In the genomic region with DNA sequence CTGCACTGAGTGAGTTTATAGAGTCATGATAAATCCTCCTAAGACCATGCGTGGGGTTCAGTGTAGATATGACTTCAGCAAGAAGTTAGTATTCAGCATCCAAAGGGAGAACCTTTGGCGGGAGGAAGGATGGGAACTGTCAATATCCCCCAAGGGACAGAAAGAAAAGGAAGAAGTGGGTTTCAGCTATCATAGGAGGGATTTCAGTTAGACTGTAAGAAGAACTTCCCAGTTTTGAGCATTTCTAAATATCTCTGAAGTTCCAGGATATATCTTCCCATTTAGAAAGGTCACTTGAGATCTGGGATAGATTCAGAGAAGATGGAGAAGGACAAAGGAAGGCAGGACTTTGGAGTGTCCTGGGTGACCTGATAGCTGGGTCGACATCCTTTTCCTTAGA, we compare ENCODE assay signal across 28 cellular contexts. TPM values are rescaled to one million over a fixed set of nuclear protein-coding genes. Genes with fewer than 3 reads are reported as not detected.
DNase-seq lines count a peak whose midpoint lies in the region; ATAC-seq and TF ChIP-seq lines count a peak whose summit lies in the region.
"Had no signal": no experiment of that assay in that cellular context is flagged by ENCODE, and none has a peak within 500 bp of the region (broad histone marks: within the 10 kb centered on the region; RNA-seq: fewer than 3 reads in every experiment).

No MANE protein-coding gene starts in this region.

- peak overlapping the region; percentile 52 to 82 (median 66) for H3K4me3 ChIP-seq in BLaER1 treated with 17β-estradiol and CSF1 and Interleukin-3, amounts not matched to agents 10 nM and 100 nM
- peak overlapping the region; percentile 59 to 73 for H3K4me3 ChIP-seq in ascending aorta
- H3K4me3 ChIP-seq in mononuclear cell (ENCODE audit: low read length), result peak overlapping the region; percentile 40
- H3K4me3 ChIP-seq in suprapubic skin, result peak overlapping the region; percentile 33
- H3K4me3 ChIP-seq: K562, smooth muscle cell had no signal

- intact Hi-C loops in ascending aorta (cut with DNase I), result loop anchor here (2.0 to 5.0 kb wide), 6 partner anchors 33 to 244 kb away; no protein-coding TSS in a partner anchor

- ATAC-seq in T-helper 17 cell, result no peak
- no peak for ATAC-seq in HG03460 (IDR thresholded peaks at IDR 0.05; ENCODE audit: unreplicated experiment)
- ATAC-seq: K562, left lobe of liver, SK-N-SH treated with all-trans-retinoic acid at 6 μM for 48 hours had no signal

- H3K4me3 Mint-ChIP-seq in T-helper 17 cell, result no peak overlapping the region
- H3K4me3 Mint-ChIP-seq: activated naive CD8-positive, alpha-beta T cell treated with anti-CD3 and anti-CD28 coated beads, Interleukin-2, amount 10 ng/mL, durations not matched to agents 7 days and 5 days; CD4-positive, alpha-beta memory T cell; WTC11 had no signal

- H3K4me2 ChIP-seq in BLaER1 treated with 17β-estradiol and CSF1 and Interleukin-3, amounts not matched to agents 10 nM and 100 nM, result peak overlapping the region; percentile 91 to 98 (median 94)
- H3K4me2 ChIP-seq: smooth muscle cell had no signal

- H3K27ac Mint-ChIP-seq in T-helper 17 cell, result no peak overlapping the region
- H3K27ac Mint-ChIP-seq: activated naive CD8-positive, alpha-beta T cell treated with anti-CD3 and anti-CD28 coated beads, Interleukin-2, amount 10 ng/mL, durations not matched to agents 7 days and 5 days; WTC11 had no signal

- H3K27ac ChIP-seq in BLaER1 treated with 17β-estradiol and CSF1 and Interleukin-3, amounts not matched to agents 10 nM and 100 nM, result peak overlapping the region in 10 of 11 experiments; percentile 65 to 95 (median 86); a peak in 19 of 22 replicates
- H3K27ac ChIP-seq in ascending aorta, result peak overlapping the region; percentile 94 to 97
- no peak overlapping the region for H3K27ac ChIP-seq in suprapubic skin

- H3K4me1 ChIP-seq in BLaER1 treated with 17β-estradiol and CSF1 and Interleukin-3, amounts not matched to agents 10 nM and 100 nM, result peaks cover 55 to 93% (median 84%) of the 10 kb centered on the region in 10 experiments
- H3K4me1 ChIP-seq in ascending aorta (peaks cover 6 to 18% of the 10 kb centered on the region in 2 donors), mononuclear cell (ENCODE audit: insufficient read depth, low read length) (peaks cover 33% of the 10 kb centered on the region), suprapubic skin (peaks cover 8% of the 10 kb centered on the region)
- H3K4me1 ChIP-seq: colonic mucosa had no signal

- H3K27me3 ChIP-seq in BLaER1 treated with 17β-estradiol and CSF1 and Interleukin-3, amounts not matched to agents 10 nM and 100 nM, result no peaks in the 10 kb centered on the region
- H3K27me3 ChIP-seq in ascending aorta, result no peaks in the 10 kb centered on the region
- H3K27me3 ChIP-seq in mononuclear cell (ENCODE audit: insufficient read depth, low read length), result no peaks in the 10 kb centered on the region
- H3K27me3 ChIP-seq in suprapubic skin, result peaks cover 4% of the 10 kb centered on the region
- H3K27me3 ChIP-seq: colonic mucosa had no signal

- WGBS in suprapubic skin, result 83% methylated on average over 3 of the region's 3 CpGs

- peaks cover 0 to 30% (median 20%) of the 10 kb centered on the region in 11 experiments; a peak in 16 of 22 replicates for H3K36me3 ChIP-seq in BLaER1 treated with 17β-estradiol and CSF1 and Interleukin-3, amounts not matched to agents 10 nM and 100 nM
- H3K36me3 ChIP-seq in ascending aorta (peaks cover 19 to 23% of the 10 kb centered on the region in 2 donors), suprapubic skin (no peaks in the 10 kb centered on the region)
- H3K36me3 ChIP-seq: colonic mucosa, upper lobe of right lung had no signal

- peak overlapping the region; percentile 77 to 88 (median 84); a peak in 21 of 22 replicates for H3K9ac ChIP-seq in BLaER1 treated with 17β-estradiol and CSF1 and Interleukin-3, amounts not matched to agents 10 nM and 100 nM

- H3K27me3 Mint-ChIP-seq in T-helper 17 cell, result peaks cover 50% of the 10 kb centered on the region

- no peak for TF ChIP-seq CTCF in ascending aorta (IDR thresholded peaks at IDR 0.05)
- no peak for TF ChIP-seq CTCF in suprapubic skin (IDR thresholded peaks at IDR 0.05)

- no peak for TF ChIP-seq POLR2A in suprapubic skin (IDR thresholded peaks at IDR 0.05)

- no peaks in the 10 kb centered on the region for H3K9me3 ChIP-seq in BLaER1 treated with 17β-estradiol and CSF1 and Interleukin-3, amounts not matched to agents 10 nM and 100 nM (replicated peaks in 1 of 11)
- no peaks in the 10 kb centered on the region for H3K9me3 ChIP-seq in ascending aorta
- no peaks in the 10 kb centered on the region for H3K9me3 ChIP-seq in mononuclear cell (ENCODE audit: low read depth, low read length)
- no peaks in the 10 kb centered on the region for H3K9me3 ChIP-seq in suprapubic skin
- no peaks in the 10 kb centered on the region for H3K9me3 ChIP-seq in T-helper 17 cell (ENCODE audit: control insufficient read depth, low read length, poor library complexity, severe bottlenecking)
- H3K9me3 ChIP-seq: colonic mucosa, upper lobe of right lung had no signal

- peaks cover 0 to 41% (median 0%) of the 10 kb centered on the region in 11 experiments; a peak in 7 of 22 replicates for H4K20me1 ChIP-seq in BLaER1 treated with 17β-estradiol and CSF1 and Interleukin-3, amounts not matched to agents 10 nM and 100 nM

- no peaks in the 10 kb centered on the region for H3K36me3 Mint-ChIP-seq in T-helper 17 cell (ENCODE audit: low read depth)
- H3K36me3 Mint-ChIP-seq: activated naive CD8-positive, alpha-beta T cell treated with anti-CD3 and anti-CD28 coated beads, Interleukin-2, amount 10 ng/mL, durations not matched to agents 7 days and 5 days; CD4-positive, alpha-beta memory T cell; WTC11 had no signal

- H3K4me1 Mint-ChIP-seq in T-helper 17 cell, result peaks cover 13% of the 10 kb centered on the region

- DNase-seq in ascending aorta (ENCODE audit: low spot score in 2 of 2) (no peak), suprapubic skin (ENCODE audit: low spot score in 2 of 2) (no peak), superior temporal gyrus (ENCODE audit: extremely low spot score) (no peak), T-helper 17 cell (no peak), dermis blood vessel endothelial cell (no peak)
- DNase-seq: activated CD4-positive, alpha-beta T cell treated with anti-CD3 and anti-CD28 coated beads, Interleukin-2, amount 50 U/mL, for 4 hours; activated CD8-positive, alpha-beta memory T cell treated with anti-CD3 and anti-CD28 coated beads, Interleukin-2, amount 50 U/mL, for 48 hours; activated naive CD8-positive, alpha-beta T cell treated with anti-CD3 and anti-CD28 coated beads, Interleukin-2, amount 10 ng/mL, durations not matched to agents 7 days and 5 days; CD4-positive, alpha-beta memory T cell; colonic mucosa; DMS 273 treated with DMSO at 0.1 percent for 48 hours; HCEC 1CT; MM.1S; NCI-H1417 treated with DMSO at 0.1 percent for 48 hours; NCI-H510A; stimulated activated CD4-positive, alpha-beta T cell treated with anti-CD3 and anti-CD28 coated beads, Interleukin-2, amount 100 ng/mL, for 48 hours; stimulated activated naive CD4-positive, alpha-beta T cell; upper lobe of right lung had no signal

- no peak for TF ChIP-seq EP300 in suprapubic skin (IDR thresholded peaks at IDR 0.05)

RNA-seq across cellular contexts. Expression of a gene that starts 0.9 kb away (rescaled TPM):
- total RNA-seq in ascending aorta (30.8 TPM), mononuclear cell (1.8 TPM), suprapubic skin (1 to 10 TPM; 1.3 to 3.7 (median 1.9) TPM), T-helper 17 cell (under 1 TPM; 0.42 to 0.44 TPM), dermis blood vessel endothelial cell (not detected in 2 replicates)
- total RNA-seq: activated naive CD8-positive, alpha-beta T cell treated with anti-CD3 and anti-CD28 coated beads, Interleukin-2, amount 10 ng/mL, durations not matched to agents 7 days and 5 days; CD4-positive, alpha-beta memory T cell; HT-29; K562; RPMI7951 had no signal
